In genomic region chr11:10931761-10932700, GRCh38 we compare ENCODE assay signal across 8 cellular contexts.
DNase-seq lines count a peak whose midpoint lies in the region; ATAC-seq and TF ChIP-seq lines count a peak whose summit lies in the region.

No MANE protein-coding gene starts in this region.

- H3K4me1 Mint-ChIP-seq in naive thymus-derived CD8-positive, alpha-beta T cell: peaks cover 4 to 26% (median 21%) of the 10 kb centered on the region in 4 donors

- H3K27me3 Mint-ChIP-seq in naive thymus-derived CD8-positive, alpha-beta T cell: peaks cover 14 to 39% (median 25%) of the 10 kb centered on the region in 5 donors

- peak overlapping the region in 2 of 10 donors; percentile 32 to 75 for H3K27ac Mint-ChIP-seq in naive thymus-derived CD8-positive, alpha-beta T cell

- no peak for TF ChIP-seq CTCF in GM20000 (IDR thresholded peaks at IDR 0.05; ENCODE audit: extremely low read depth, missing control alignments)
- no peak for TF ChIP-seq CTCF in RWPE2 (IDR thresholded peaks at IDR 0.05; ENCODE audit: poor library complexity, severe bottlenecking)
- no peak for TF ChIP-seq CTCF in epithelial cell of esophagus (IDR thresholded peaks at IDR 0.05; ENCODE audit: insufficient read depth, low read depth, low read length, missing control alignments)

- H3K27ac ChIP-seq in RWPE2 (ENCODE audit: poor library complexity, severe bottlenecking): peak overlapping the region; percentile 58

- DNase-seq in GM20000 (ENCODE audit: low spot score) (peak; percentile 42), RWPE2 (ENCODE audit: low spot score) (no peak), epithelial cell of esophagus (ENCODE audit: low read depth) (peak; percentile 53), DMS 273 (lab: John Stamatoyannopoulos, UW; ENCODE audit: unreplicated experiment) (no peak)
- no peak for DNase-seq in naive thymus-derived CD8-positive, alpha-beta T cell
- DNase-seq in activated CD4-positive, CD25-positive, alpha-beta regulatory T cell treated with anti-CD3 and anti-CD28 coated beads, Interleukin-2, amount 50 U/mL, for 72 hours: no peak

- H3K9me3 Mint-ChIP-seq in naive thymus-derived CD8-positive, alpha-beta T cell: no peaks in the 10 kb centered on the region

- H3K4me1 ChIP-seq in RWPE2 (ENCODE audit: insufficient read depth, poor library complexity, severe bottlenecking): no peaks in the 10 kb centered on the region

- H3K27me3 ChIP-seq in RWPE2 (ENCODE audit: insufficient read depth, poor library complexity, severe bottlenecking): no peaks in the 10 kb centered on the region

- POLR2A ChIA-PET in naive thymus-derived CD8-positive, alpha-beta T cell (lab: Charles Lee): interaction anchor here (0.7 to 1.9 kb wide), 2 partner anchors 14 to 123 kb away, joined by 3 to 10 read pairs; partner anchors contain the start of gene EIF4G2

- H3K9me3 ChIP-seq in RWPE2 (ENCODE audit: severe bottlenecking): no peaks in the 10 kb centered on the region

- H3K4me3 ChIP-seq in RWPE2 (ENCODE audit: severe bottlenecking) (peak overlapping the region; percentile 44), epithelial cell of esophagus (ENCODE audit: low read length) (peak overlapping the region; percentile 60)

- peak; percentile 29 for ATAC-seq in RWPE2 (ENCODE audit: low read depth)
- no peak for ATAC-seq in naive thymus-derived CD8-positive, alpha-beta T cell
- no peak for ATAC-seq in HG02884 (IDR thresholded peaks at IDR 0.05; ENCODE audit: unreplicated experiment)
- no peak for ATAC-seq in GM18511 (IDR thresholded peaks at IDR 0.05; ENCODE audit: unreplicated experiment)

- H3K4me3 Mint-ChIP-seq in naive thymus-derived CD8-positive, alpha-beta T cell: peak overlapping the region; percentile 72 to 93 (median 82)

- H3K36me3 Mint-ChIP-seq in naive thymus-derived CD8-positive, alpha-beta T cell: no peaks in the 10 kb centered on the region

- H3K36me3 ChIP-seq in RWPE2 (ENCODE audit: low read depth): no peaks in the 10 kb centered on the region

Comparison
In these comparisons a context has a peak if more than half of its experiments do, and no peak if none do; other contexts are left out.
1. DNase-seq: peak in GM20000 (single experiment) and epithelial cell of esophagus (single experiment); none in RWPE2 (single experiment), naive thymus-derived CD8-positive, alpha-beta T cell (0 of 10), DMS 273 (single experiment) and activated CD4-positive, CD25-positive, alpha-beta regulatory T cell treated with anti-CD3 and anti-CD28 coated beads, Interleukin-2, amount 50 U/mL, for 72 hours (single experiment).